In the genomic region with DNA sequence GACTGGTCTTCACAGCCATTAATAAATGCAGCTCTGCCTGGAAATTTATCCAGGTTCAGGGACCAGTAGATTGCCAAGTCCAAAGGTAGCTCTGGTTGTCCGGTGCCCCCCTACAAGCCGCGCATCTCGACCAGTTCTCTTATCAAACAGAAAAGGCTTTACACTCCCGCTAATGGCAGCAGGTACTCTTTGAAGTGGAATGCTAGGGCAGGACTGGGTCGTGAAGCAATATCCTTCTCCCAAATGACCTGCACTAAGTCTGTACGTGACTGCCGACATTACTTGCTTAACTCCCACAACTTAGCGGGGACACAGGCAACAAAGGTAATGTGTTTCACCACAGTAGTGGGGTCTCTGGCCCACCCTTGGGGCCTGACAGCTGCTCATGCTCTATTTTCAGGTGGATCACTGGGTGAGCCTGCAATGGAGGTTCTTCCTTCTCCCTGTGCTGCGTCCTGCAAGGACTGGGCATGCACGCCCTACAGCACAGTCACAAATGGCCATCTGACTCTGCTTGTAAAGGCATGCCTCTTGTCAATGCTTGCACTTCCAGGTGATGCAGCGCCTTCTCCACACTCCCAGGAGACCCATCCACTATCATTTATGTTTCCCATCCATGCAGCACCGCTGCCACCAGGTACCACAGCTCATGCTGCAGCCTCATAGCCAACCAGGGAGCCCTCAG, we compare ENCODE assay signal across 24 cellular contexts.
"Had no signal": no experiment of that assay in that cellular context is flagged by ENCODE, and none has a peak within 500 bp of the region (broad histone marks: within the 10 kb centered on the region; RNA-seq: fewer than 3 reads in every experiment).

No MANE protein-coding gene starts in this region.

- H3K4me2 ChIP-seq: hepatocyte had no signal

- H3K27me3 ChIP-seq: dorsolateral prefrontal cortex, esophagus muscularis mucosa, hepatocyte, neutrophil, spleen, testis, tibial nerve, upper lobe of right lung, vagina had no signal

- ATAC-seq: left colon; left ventricle myocardium superior; naive thymus-derived CD4-positive, alpha-beta T cell; psoas muscle; sciatic nerve; stimulated activated memory B cell treated with anti-CD40 and anti-IgM and Interleukin-4, amounts not matched to agents 10 μg/mL and 1 μg/mL and 100 μg/mL, for 72 hours had no signal

- H3K4me1 ChIP-seq: esophagus muscularis mucosa, psoas muscle, spleen, testis, tibial nerve, upper lobe of right lung, vagina had no signal

- H2AFZ ChIP-seq: hepatocyte had no signal

- H3K27ac ChIP-seq: coronary artery, dorsolateral prefrontal cortex, esophagus muscularis mucosa, hepatocyte, neutrophil, psoas muscle, spleen, testis, tibial nerve, upper lobe of right lung, vagina had no signal

- DNase-seq: dorsolateral prefrontal cortex; effector CD8-positive, alpha-beta T cell; left colon; left ventricle myocardium superior; naive thymus-derived CD4-positive, alpha-beta T cell; nephron progenitor cell; psoas muscle; retina; stimulated activated CD4-positive, alpha-beta T cell treated with anti-CD3 and anti-CD28 coated beads, Interleukin-15, amount 100 ng/mL, for 24 hours; stimulated activated CD4-positive, alpha-beta T cell treated with anti-CD3 and anti-CD28 coated beads, Interleukin-1b, Interleukin-23, amount 100 ng/mL, for 48 hours; stimulated activated CD4-positive, alpha-beta T cell treated with anti-CD3 and anti-CD28 coated beads, Interleukin-4, amount 100 ng/mL, for 24 hours; stimulated activated naive CD8-positive, alpha-beta T cell treated with anti-CD3 and anti-CD28 coated beads, Interleukin-15, amount 100 ng/mL, for 72 hours; testis; upper lobe of right lung had no signal

- H3K36me3 ChIP-seq: esophagus muscularis mucosa, neutrophil, spleen, tibial nerve, upper lobe of right lung, vagina had no signal

- H3K9me3 ChIP-seq: esophagus muscularis mucosa, neutrophil, psoas muscle, spleen, testis, tibial nerve, upper lobe of right lung, vagina had no signal

- H3K4me3 ChIP-seq: coronary artery, dorsolateral prefrontal cortex, esophagus muscularis mucosa, hepatocyte, lung, psoas muscle, spleen, testis, tibial nerve, upper lobe of right lung, vagina had no signal
